ENCODE assay signal across 22 cellular contexts in genomic region chr1:208521534-208521933, GRCh38.
A peak's percentile ranks its signal among the peaks of the same experiment; 100 is the strongest.
DNase-seq lines count a peak whose midpoint lies in the region; ATAC-seq and TF ChIP-seq lines count a peak whose summit lies in the region.
"Had no signal": no experiment of that assay in that cellular context is flagged by ENCODE, and none has a peak within 500 bp of the region (broad histone marks: within the 10 kb centered on the region; RNA-seq: fewer than 3 reads in every experiment).

No MANE protein-coding gene starts in this region.

- in situ Hi-C loops in GM13977 (cut with MboI; ENCODE audit: low pct_unique_long_range_greater_than_20kb, low sequenced_read_pairs, unreplicated experiment): no loop called here

- TF ChIP-seq CTCF in PC-3 (conservative IDR thresholded peaks at IDR 0.05; ENCODE audit: low read depth, low read length) (no peak), hepatocyte (IDR thresholded peaks at IDR 0.05; ENCODE audit: poor library complexity) (no peak), GM13977 (IDR thresholded peaks at IDR 0.05; ENCODE audit: extremely low read depth, insufficient read depth, missing control alignments) (no peak)

- no TSS peak for BruUV-seq in PC-3 (replicated peaks; lab: Mats Ljungman, UMichigan)

- H3K27me3 ChIP-seq in BLaER1 treated with 17β-estradiol and CSF1 and Interleukin-3, amounts not matched to agents 10 nM and 100 nM: no peaks in the 10 kb centered on the region
- no peaks in the 10 kb centered on the region for H3K27me3 ChIP-seq in PC-3 (ENCODE audit: low read length)
- H3K27me3 ChIP-seq in hepatocyte: no peaks in the 10 kb centered on the region
- H3K27me3 ChIP-seq: BE2C had no signal

- intact Hi-C loops in PC-3 (cut with micrococcal nuclease): no loop called here

- peaks cover 13 to 25% (median 20%) of the 10 kb centered on the region in 11 experiments for H3K9me3 ChIP-seq in BLaER1 treated with 17β-estradiol and CSF1 and Interleukin-3, amounts not matched to agents 10 nM and 100 nM (replicated peaks in 1 of 11)
- H3K9me3 ChIP-seq in PC-3 (ENCODE audit: low read length) (no peaks in the 10 kb centered on the region), hepatocyte (ENCODE audit: low read depth) (no peaks in the 10 kb centered on the region)
- H3K9me3 ChIP-seq: BE2C had no signal

- H3K4me3 ChIP-seq in BLaER1 treated with 17β-estradiol and CSF1 and Interleukin-3, amounts not matched to agents 10 nM and 100 nM: no peak overlapping the region
- H3K4me3 ChIP-seq in PC-3 (ENCODE audit: low read length) (no peak overlapping the region), hepatocyte (no peak overlapping the region)
- H3K4me3 ChIP-seq: GM12878 had no signal

- POLR2A ChIA-PET in PC-3 (lab: Charles Lee; ENCODE audit: unreplicated experiment): no interaction called here

- H3K4me2 ChIP-seq in BLaER1 treated with 17β-estradiol and CSF1 and Interleukin-3, amounts not matched to agents 10 nM and 100 nM: peak overlapping the region in 8 of 11 experiments; percentile 16 to 67 (median 48); a peak in 12 of 22 replicates
- H3K4me2 ChIP-seq in PC-3 (ENCODE audit: low read length) (peak overlapping the region; percentile 29), hepatocyte (peak overlapping the region; percentile 31)

- peak; percentile 48 for ATAC-seq in PC-3
- ATAC-seq: GM12878 had no signal

- no peaks in the 10 kb centered on the region; a peak in 1 of 22 replicates for H3K36me3 ChIP-seq in BLaER1 treated with 17β-estradiol and CSF1 and Interleukin-3, amounts not matched to agents 10 nM and 100 nM
- H3K36me3 ChIP-seq in PC-3 (ENCODE audit: low read depth, low read length) (no peaks in the 10 kb centered on the region), hepatocyte (replicated peaks; ENCODE audit: insufficient read depth, low read depth) (no peaks in the 10 kb centered on the region)
- H3K36me3 ChIP-seq: BE2C had no signal

- no peak overlapping the region; a peak in 1 of 22 replicates for H3K9ac ChIP-seq in BLaER1 treated with 17β-estradiol and CSF1 and Interleukin-3, amounts not matched to agents 10 nM and 100 nM
- H3K9ac ChIP-seq in PC-3 (ENCODE audit: low read length): no peak overlapping the region

- H3K9me2 ChIP-seq in PC-3 (replicated peaks; ENCODE audit: low read length) (no peaks in the 10 kb centered on the region; the same call in 1 of the 2 replicates), hepatocyte (replicated peaks; ENCODE audit: insufficient read depth) (no peaks in the 10 kb centered on the region)

- H3K27ac ChIP-seq in BLaER1 treated with 17β-estradiol and CSF1 and Interleukin-3, amounts not matched to agents 10 nM and 100 nM: no peak overlapping the region
- H3K27ac ChIP-seq in PC-3 (ENCODE audit: low read length): no peak overlapping the region
- H3K27ac ChIP-seq in hepatocyte: no peak overlapping the region

- H3K4me1 ChIP-seq in BLaER1 treated with 17β-estradiol and CSF1 and Interleukin-3, amounts not matched to agents 10 nM and 100 nM: peaks cover 4 to 39% (median 29%) of the 10 kb centered on the region in 10 experiments; a peak in 18 of 20 replicates
- H3K4me1 ChIP-seq in PC-3 (ENCODE audit: insufficient read depth, low read length) (peaks cover 28% of the 10 kb centered on the region), hepatocyte (ENCODE audit: insufficient read depth) (no peaks in the 10 kb centered on the region)

- H2AFZ ChIP-seq in PC-3 (ENCODE audit: low read length) (no peak overlapping the region), hepatocyte (no peak overlapping the region)

- WGBS in hepatocyte (ENCODE audit: low lambda C conversion rate, missing lambda C conversion rate): 19% methylated on average over 3 of the region's 3 CpGs

- no peaks in the 10 kb centered on the region for H3F3A ChIP-seq in PC-3 (ENCODE audit: low read length, unreplicated experiment)

- H4K20me1 ChIP-seq in BLaER1 treated with 17β-estradiol and CSF1 and Interleukin-3, amounts not matched to agents 10 nM and 100 nM: no peaks in the 10 kb centered on the region
- no peaks in the 10 kb centered on the region for H4K20me1 ChIP-seq in PC-3 (ENCODE audit: low read length)
- no peaks in the 10 kb centered on the region for H4K20me1 ChIP-seq in hepatocyte (ENCODE audit: insufficient read depth, poor library complexity, severe bottlenecking)

- H3K79me2 ChIP-seq in PC-3 (ENCODE audit: low read length) (no peaks in the 10 kb centered on the region), hepatocyte (no peaks in the 10 kb centered on the region)

- DNase-seq in PC-3 (peak; percentile 60), hepatocyte (ENCODE audit: low spot score) (no peak), NCI-H1048 (lab: John Stamatoyannopoulos, UW) (no peak), NCI-H82 (lab: John Stamatoyannopoulos, UW) (no peak), GM13977 (ENCODE audit: low spot score) (no peak)
- DNase-seq: 8988T; ACHN; BE2C; C1 segment of cervical spinal cord; CD4-positive, alpha-beta memory T cell; CD4-positive, CD25-positive, alpha-beta regulatory T cell; CD8-positive, alpha-beta memory T cell; COR-L47; DMS 273 treated with DMSO at 0.1 percent for 48 hours; DMS153; DMS53; DMS79; DND-41; EL; GDM1 had no signal

- CTCF ChIA-PET in PC-3 (lab: Charles Lee): no interaction called here
